ENCODE assay signal across 18 cellular contexts in genomic region chr4:8644966-8645752, GRCh38. TPM values are rescaled to one million over a fixed set of nuclear protein-coding genes. Genes with fewer than 3 reads are reported as not detected.
A peak's percentile ranks its signal among the peaks of the same experiment; 100 is the strongest.
DNase-seq lines count a peak whose midpoint lies in the region; ATAC-seq, FAIRE-seq and TF ChIP-seq lines count a peak whose summit lies in the region.
"Had no signal": no experiment of that assay in that cellular context is flagged by ENCODE, and none has a peak within 500 bp of the region (broad histone marks: within the 10 kb centered on the region; RNA-seq: fewer than 3 reads in every experiment).

No MANE protein-coding gene starts in this region.

- DNase-seq in activated CD8-positive, alpha-beta memory T cell treated with anti-CD3 and anti-CD28 coated beads, Interleukin-2, amount 10 ng/mL, durations not matched to agents 7 days and 5 days = peak; percentile 28
- DNase-seq in activated CD8-positive, alpha-beta memory T cell treated with anti-CD3 and anti-CD28 coated beads, Interleukin-2, amount 50 U/mL, for 48 hours = no peak
- DNase-seq in islet precursor cell = peak; percentile 38
- peak; percentile 81 for DNase-seq in osteocyte (ENCODE audit: extremely low spot score, unreplicated experiment)
- peak; percentile 64 for DNase-seq in type B pancreatic cell (ENCODE audit: extremely low spot score, unreplicated experiment)
- no peak for DNase-seq in stimulated activated CD4-positive, alpha-beta T cell treated with anti-CD3 and anti-CD28 coated beads, Interleukin-4, amount 100 ng/mL, for 24 hours
- DNase-seq in HepG2 (ENCODE audit: low spot score) = no peak
- DNase-seq in NCI-H2196 treated with DMSO at 0.1 percent for 48 hours (lab: John Stamatoyannopoulos, UW; ENCODE audit: unreplicated experiment) = no peak
- DNase-seq: DND-41, GF-D8, GM23248, MG63, NCI-H1105 treated with DMSO at 0.1 percent for 48 hours, NCI-H187, NCI-H446, SHP77 treated with DMSO at 0.1 percent for 48 hours had no signal

- no peak overlapping the region for H3K4me2 ChIP-seq in HepG2 (ENCODE audit: low read depth, low read length)

- no peaks in the 10 kb centered on the region for H3K9me3 Mint-ChIP-seq in activated CD8-positive, alpha-beta memory T cell treated with anti-CD3 and anti-CD28 coated beads, Interleukin-2, amount 10 ng/mL, durations not matched to agents 7 days and 5 days (ENCODE audit: low read depth)
- H3K9me3 Mint-ChIP-seq in osteocyte (ENCODE audit: unreplicated experiment) (no peaks in the 10 kb centered on the region), type B pancreatic cell (no peaks in the 10 kb centered on the region)
- H3K9me3 Mint-ChIP-seq: CD8-positive, alpha-beta T cell had no signal

- H3K9ac ChIP-seq in HepG2 (ENCODE audit: insufficient read depth, low read depth, low read length) = no peak overlapping the region
- H3K9ac ChIP-seq: GM23248 had no signal

- ATAC-seq in activated CD8-positive, alpha-beta memory T cell treated with anti-CD3 and anti-CD28 coated beads, Interleukin-2, amount 10 ng/mL, durations not matched to agents 7 days and 5 days = no peak
- ATAC-seq in HepG2 = no peak
- ATAC-seq: CD8-positive, alpha-beta T cell had no signal

- no peaks in the 10 kb centered on the region for H3K4me1 Mint-ChIP-seq in activated CD8-positive, alpha-beta memory T cell treated with anti-CD3 and anti-CD28 coated beads, Interleukin-2, amount 10 ng/mL, durations not matched to agents 7 days and 5 days
- H3K4me1 Mint-ChIP-seq in osteocyte (ENCODE audit: unreplicated experiment) (no peaks in the 10 kb centered on the region), type B pancreatic cell (ENCODE audit: unreplicated experiment) (no peaks in the 10 kb centered on the region)

- no peaks in the 10 kb centered on the region for H3K36me3 Mint-ChIP-seq in activated CD8-positive, alpha-beta memory T cell treated with anti-CD3 and anti-CD28 coated beads, Interleukin-2, amount 10 ng/mL, durations not matched to agents 7 days and 5 days
- H3K36me3 Mint-ChIP-seq in osteocyte (ENCODE audit: unreplicated experiment) (no peaks in the 10 kb centered on the region), type B pancreatic cell (no peaks in the 10 kb centered on the region)
- H3K36me3 Mint-ChIP-seq: CD8-positive, alpha-beta T cell had no signal

- no peak overlapping the region for H3K27ac ChIP-seq in HepG2 (ENCODE audit: extremely low read length, insufficient read depth, low read length)
- H3K27ac ChIP-seq: 22Rv1, GM23248 had no signal

- no peak overlapping the region for H3K4me3 ChIP-seq in HepG2 (replicated peaks in 1 of 3; ENCODE audit: insufficient read depth in 1 of 3, low read depth in 2 of 3, low read length in 3 of 3)
- H3K4me3 ChIP-seq: GM23248, MG63 had no signal

- POLR2A ChIA-PET in HepG2 (lab: Yijun Ruan, JAX) = no interaction called here

- no peaks in the 10 kb centered on the region for H3K4me1 ChIP-seq in HepG2 (ENCODE audit: insufficient read depth, low read length)

- no peak for FAIRE-seq in HepG2 (lab: Jason Lieb, UNC)

- H3K27me3 ChIP-seq in HepG2 (ENCODE audit: control insufficient read depth in 1 of 2, insufficient read depth in 2 of 2, low read length in 2 of 2) = peaks cover 20 to 95% of the 10 kb centered on the region in 2 experiments
- H3K27me3 ChIP-seq: MG63 had no signal

- no peak for TF ChIP-seq CTCF in osteocyte (IDR thresholded peaks at IDR 0.05)
- TF ChIP-seq CTCF in type B pancreatic cell (conservative IDR thresholded peaks at IDR 0.05) = no peak
- no peak for TF ChIP-seq CTCF in HepG2 (CRISPR knock-in tag; IDR thresholded peaks at IDR 0.05)

- H3K4me3 Mint-ChIP-seq in activated CD8-positive, alpha-beta memory T cell treated with anti-CD3 and anti-CD28 coated beads, Interleukin-2, amount 10 ng/mL, durations not matched to agents 7 days and 5 days = no peak overlapping the region
- no peak overlapping the region for H3K4me3 Mint-ChIP-seq in osteocyte (ENCODE audit: unreplicated experiment)
- no peak overlapping the region for H3K4me3 Mint-ChIP-seq in type B pancreatic cell
- H3K4me3 Mint-ChIP-seq: CD8-positive, alpha-beta T cell had no signal

- TF ChIP-seq EP300 in HepG2 (IDR thresholded peaks at IDR 0.05; ENCODE audit: low read depth in 2 of 2, low read length in 2 of 2) (no peak), HepG2 (CRISPR knock-in tag; IDR thresholded peaks at IDR 0.05; ENCODE audit: borderline replicate concordance) (no peak)

- intact Hi-C loops in HepG2 (cut with micrococcal nuclease; ENCODE audit: unreplicated experiment) = no loop called here

- in situ Hi-C loops in HepG2 (cut with HindIII; ENCODE audit: extremely low pct_ligation_motif_present, low pct_unique_long_range_greater_than_20kb) = no loop called here

- 13% methylated on average over 3 of the region's 22 CpGs for WGBS in HepG2 (ENCODE audit: low lambda C conversion rate)

- H3K27me3 Mint-ChIP-seq in activated CD8-positive, alpha-beta memory T cell treated with anti-CD3 and anti-CD28 coated beads, Interleukin-2, amount 10 ng/mL, durations not matched to agents 7 days and 5 days = no peaks in the 10 kb centered on the region
- peaks cover 18% of the 10 kb centered on the region for H3K27me3 Mint-ChIP-seq in osteocyte (ENCODE audit: unreplicated experiment)
- H3K27me3 Mint-ChIP-seq in type B pancreatic cell = peaks cover 40% of the 10 kb centered on the region

- H3K36me3 ChIP-seq in HepG2 (replicated peaks in 1 of 2; ENCODE audit: control insufficient read depth in 1 of 2, insufficient read depth in 2 of 2, low read length in 2 of 2) = no peaks in the 10 kb centered on the region
- H3K36me3 ChIP-seq: MG63 had no signal

- H3K79me2 ChIP-seq in HepG2 (ENCODE audit: insufficient read depth, low read length) = no peaks in the 10 kb centered on the region

- no peak overlapping the region for H3K27ac Mint-ChIP-seq in activated CD8-positive, alpha-beta memory T cell treated with anti-CD3 and anti-CD28 coated beads, Interleukin-2, amount 10 ng/mL, durations not matched to agents 7 days and 5 days
- H3K27ac Mint-ChIP-seq in osteocyte (ENCODE audit: unreplicated experiment) (no peak overlapping the region), type B pancreatic cell (no peak overlapping the region)
- H3K27ac Mint-ChIP-seq: CD8-positive, alpha-beta T cell had no signal

- H2AFZ ChIP-seq in HepG2 (ENCODE audit: low read length) = no peak overlapping the region
- H2AFZ ChIP-seq: GM23248 had no signal

- H4K20me1 ChIP-seq in HepG2 (ENCODE audit: insufficient read depth, low read length) = no peaks in the 10 kb centered on the region

- CTCF ChIA-PET in activated CD8-positive, alpha-beta memory T cell treated with anti-CD3 and anti-CD28 coated beads, Interleukin-2, amount 10 ng/mL, durations not matched to agents 7 days and 5 days (lab: Charles Lee) = no interaction called here
- CTCF ChIA-PET in HepG2 (lab: Yijun Ruan, JAX; ENCODE audit: low intra/inter-chr PET ratio, low total read pairs) = no interaction called here

- no peak for TF ChIP-seq POLR2A in HepG2 (IDR thresholded peaks at IDR 0.05; ENCODE audit: insufficient read depth in 1 of 2, low read depth in 2 of 2, low read length in 2 of 2)

- no peak for TF ChIP-seq RAD21 in HepG2 (CRISPR knock-in tag; IDR thresholded peaks at IDR 0.05)

- no TSS peak for BruUV-seq in HepG2 (replicated peaks; lab: Mats Ljungman, UMichigan)

- no peaks in the 10 kb centered on the region for H3K9me3 ChIP-seq in HepG2 (ENCODE audit: low read length)
- H3K9me3 ChIP-seq: MG63 had no signal

TF ChIP-seq in HepG2, 621 proteins besides CTCF, POLR2A, EP300 and RAD21:
- TF ChIP-seq ZNF383 (CRISPR knock-in tag; IDR thresholded peaks at IDR 0.05; ENCODE audit: borderline replicate concordance) (no peak), GZF1 (CRISPR knock-in tag; IDR thresholded peaks at IDR 0.05) (no peak), ZNF484 (CRISPR knock-in tag; IDR thresholded peaks at IDR 0.05; ENCODE audit: borderline replicate concordance, low read depth) (no peak), ZNF577 (CRISPR knock-in tag; IDR thresholded peaks at IDR 0.05; ENCODE audit: borderline replicate concordance, low read depth) (no peak), ZNF33B (CRISPR knock-in tag; IDR thresholded peaks at IDR 0.05) (no peak), ZNF446 (CRISPR knock-in tag; IDR thresholded peaks at IDR 0.05) (no peak), HOXA9 (CRISPR knock-in tag; IDR thresholded peaks at IDR 0.05; ENCODE audit: borderline replicate concordance) (no peak), MXD4 (CRISPR knock-in tag; IDR thresholded peaks at IDR 0.05) (no peak), YY1 (IDR thresholded peaks at IDR 0.05; ENCODE audit: insufficient read depth, insufficient replicate concordance, low read depth, low read length) (no peak), ZSCAN29 (CRISPR knock-in tag; conservative IDR thresholded peaks at IDR 0.05) (no peak)

RNA-seq across cellular contexts. Expression of gene CPZ, which starts 52.6 kb away (rescaled TPM):
- not detected for total RNA-seq in activated CD8-positive, alpha-beta memory T cell treated with anti-CD3 and anti-CD28 coated beads, Interleukin-2, amount 10 ng/mL, durations not matched to agents 7 days and 5 days
- total RNA-seq in osteocyte (10.3 and 10.7 TPM in 2 replicates), type B pancreatic cell (ENCODE audit: low replicate concordance) (4.9 and 12.6 TPM in 2 replicates), HepG2 (2016; rRNA removed; fragmentation: Illumina TruSeq; extraction: Trizol) (0.38 and 0.58 TPM in 2 replicates)
- total RNA-seq in HepG2 (2016; cell fraction: cytosol; rRNA removed; fragmentation: Illumina TruSeq; extraction: Trizol; ENCODE audit: low read depth) = not detected in 2 replicates
- total RNA-seq in HepG2 (2016; cell fraction: insoluble cytoplasmic fraction; rRNA removed; fragmentation: Illumina TruSeq; extraction: Trizol) = 0.79 and 0.80 TPM in 2 replicates
- 0.31 and 0.65 TPM in 2 replicates for total RNA-seq in HepG2 (2016; cell fraction: membrane; rRNA removed; fragmentation: Illumina TruSeq; extraction: Trizol)
- 0.25 and 0.96 TPM in 2 replicates for total RNA-seq in HepG2 (2016; cell fraction: nucleus; rRNA removed; fragmentation: Illumina TruSeq; extraction: Trizol)
- 0.60 and 0.61 TPM in 2 replicates for polyA plus RNA-seq in HepG2 (2011; rRNA removed)
- 0.49 and 0.76 TPM in 2 replicates for polyA plus RNA-seq in HepG2 (2011; cell fraction: cytosol; rRNA removed)
- polyA plus RNA-seq in HepG2 (2011; cell fraction: nucleus; rRNA removed) = 1.9 and 3.1 TPM in 2 replicates
- 0.36 and 1.1 TPM in 2 replicates for polyA plus RNA-seq in HepG2 (2012)
- 0.23 and 0.32 TPM in 2 replicates for polyA plus RNA-seq in HepG2 (2016; cell fraction: cytosol; fragmentation: Illumina TruSeq; extraction: Trizol; ENCODE audit: low read depth)
- polyA plus RNA-seq in HepG2 (2016; cell fraction: insoluble cytoplasmic fraction; fragmentation: Illumina TruSeq; extraction: Trizol; ENCODE audit: low read depth) = 0.38 and 0.51 TPM in 2 replicates
- 0.31 and 0.38 TPM in 2 replicates for polyA plus RNA-seq in HepG2 (2016; cell fraction: membrane; fragmentation: Illumina TruSeq; extraction: Trizol; ENCODE audit: low read depth)
- polyA plus RNA-seq in HepG2 (2016; cell fraction: nucleus; fragmentation: Illumina TruSeq; extraction: Trizol; ENCODE audit: insufficient read depth, low read depth) = 1.5 and 1.9 TPM in 2 replicates
- polyA minus RNA-seq in HepG2 (2011; rRNA and poly(A)+ RNA removed; ENCODE audit: low replicate concordance) = 0.44 and 0.58 TPM in 2 replicates
- polyA minus RNA-seq in HepG2 (2011; cell fraction: cytosol; rRNA and poly(A)+ RNA removed) = 0.79 TPM in 1 of 2 replicates, not detected in the other
- polyA minus RNA-seq in HepG2 (2011; cell fraction: nucleus; rRNA and poly(A)+ RNA removed) = 0.25 and 0.77 TPM in 2 replicates
- total RNA-seq: CD8-positive, alpha-beta T cell had no signal

Comparison
In these comparisons a context has a peak if more than half of its experiments do, and no peak if none do; other contexts are left out.
1. DNase-seq: peak in activated CD8-positive, alpha-beta memory T cell treated with anti-CD3 and anti-CD28 coated beads, Interleukin-2, amount 10 ng/mL, durations not matched to agents 7 days and 5 days (single experiment), islet precursor cell (single experiment), osteocyte (single experiment) and type B pancreatic cell (single experiment); none in activated CD8-positive, alpha-beta memory T cell treated with anti-CD3 and anti-CD28 coated beads, Interleukin-2, amount 50 U/mL, for 48 hours (single experiment), stimulated activated CD4-positive, alpha-beta T cell treated with anti-CD3 and anti-CD28 coated beads, Interleukin-4, amount 100 ng/mL, for 24 hours (single experiment), HepG2 (single experiment) and NCI-H2196 treated with DMSO at 0.1 percent for 48 hours (single experiment).